In the genomic region with DNA sequence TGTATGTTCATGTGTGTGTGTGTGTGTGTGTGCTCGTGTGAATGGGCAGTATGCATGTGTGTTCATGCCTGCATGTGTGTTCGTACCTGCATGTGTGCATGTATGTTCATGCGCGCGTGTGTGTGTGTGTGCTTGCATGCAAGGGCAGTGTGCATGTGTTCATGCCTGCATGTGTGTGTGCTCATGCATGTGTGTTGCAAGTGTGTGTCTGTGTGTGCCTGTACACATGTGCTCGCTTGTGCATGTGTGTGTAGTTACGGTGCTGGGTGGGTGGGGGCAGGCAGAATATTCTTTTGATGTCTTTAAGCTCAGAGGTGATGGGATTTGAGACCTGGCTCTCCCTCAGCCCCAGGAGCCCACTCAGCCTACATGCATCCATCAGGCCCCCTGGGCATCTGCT, we compare ENCODE assay signal across 18 cellular contexts.
A peak's percentile ranks its signal among the peaks of the same experiment; 100 is the strongest.
DNase-seq lines count a peak whose midpoint lies in the region; ATAC-seq, FAIRE-seq and TF ChIP-seq lines count a peak whose summit lies in the region.
"Had no signal": no experiment of that assay in that cellular context is flagged by ENCODE, and none has a peak within 500 bp of the region (broad histone marks: within the 10 kb centered on the region; RNA-seq: fewer than 3 reads in every experiment).

No MANE protein-coding gene starts in this region.

- peak; percentile 27 for DNase-seq in cardiac septum (ENCODE audit: low spot score)
- DNase-seq in left ventricle myocardium inferior, result no peak
- peak; percentile 24 for DNase-seq in ecto neural progenitor cell (ENCODE audit: low spot score)
- no peak for DNase-seq in neuronal stem cell (ENCODE audit: low spot score)
- no peak for DNase-seq in urothelium cell line (ENCODE audit: low spot score)
- DNase-seq in NCI-H2171 (lab: John Stamatoyannopoulos, UW), result no peak
- DNase-seq in GM13977 (ENCODE audit: low spot score), result no peak
- DNase-seq: BE2C, Caco-2, DND-41, GDM1 had no signal

- in situ Hi-C loops in GM13977 (cut with MboI; ENCODE audit: low pct_unique_long_range_greater_than_20kb, low sequenced_read_pairs, unreplicated experiment), result no loop called here

- no peak overlapping the region for H2BK120ac ChIP-seq in neuronal stem cell (ENCODE audit: low read depth, low read length)

- H3K4ac ChIP-seq in neuronal stem cell (ENCODE audit: low read length), result no peak overlapping the region

- intact Hi-C loops in cardiac septum (cut with DNase I) (no loop called here), left ventricle myocardium inferior (cut with micrococcal nuclease) (no loop called here)

- no peak overlapping the region for H2BK5ac ChIP-seq in neuronal stem cell (ENCODE audit: low read length)

- H2AK5ac ChIP-seq in neuronal stem cell (ENCODE audit: low read depth, low read length), result no peak overlapping the region

- H3K36me3 ChIP-seq in left ventricle myocardium inferior (no peaks in the 10 kb centered on the region), neuronal stem cell (replicated peaks in 1 of 2; ENCODE audit: control insufficient read depth in 2 of 2, insufficient read depth in 2 of 2, low read length in 2 of 2) (no peaks in the 10 kb centered on the region)
- H3K36me3 ChIP-seq: BE2C, HAP-1 had no signal

- H3K4me3 ChIP-seq in left ventricle myocardium inferior (no peak overlapping the region), neuronal stem cell (ENCODE audit: low read length in 2 of 2) (peak overlapping the region in 1 of 2 donors; percentile 66)
- H3K4me3 ChIP-seq: HAP-1 had no signal

- peak overlapping the region; percentile 20 for H3K23ac ChIP-seq in neuronal stem cell (ENCODE audit: low read depth, low read length, poor library complexity)

- ATAC-seq in HG02885 (IDR thresholded peaks at IDR 0.05; ENCODE audit: poor library complexity, unreplicated experiment), result no peak
- ATAC-seq: CD8-positive, alpha-beta T cell had no signal

- no peak overlapping the region for H4K91ac ChIP-seq in neuronal stem cell (ENCODE audit: low read depth, low read length, poor library complexity)

- TF ChIP-seq CTCF in left ventricle myocardium inferior (IDR thresholded peaks at IDR 0.05; ENCODE audit: borderline replicate concordance), result no peak
- TF ChIP-seq CTCF in GM13977 (IDR thresholded peaks at IDR 0.05; ENCODE audit: extremely low read depth, insufficient read depth, missing control alignments), result no peak

- no peak overlapping the region for H3K4me2 ChIP-seq in neuronal stem cell (ENCODE audit: insufficient read depth, low read length, poor library complexity, severe bottlenecking)

- peak overlapping the region; percentile 70 for H3K9ac ChIP-seq in neuronal stem cell (ENCODE audit: low read depth, low read length, poor library complexity)

- H3K27me3 ChIP-seq in left ventricle myocardium inferior (ENCODE audit: low read depth), result peaks cover 35% of the 10 kb centered on the region
- H3K27me3 ChIP-seq in neuronal stem cell (ENCODE audit: control insufficient read depth in 3 of 3, insufficient read depth in 3 of 3, low read depth in 1 of 3, low read length in 3 of 3), result no peaks in the 10 kb centered on the region
- H3K27me3 ChIP-seq: BE2C had no signal

- no CpG with 5 or more reads among the region's 7 CpGs for WGBS in neuronal stem cell (ENCODE audit: extremely low coverage in 2 of 2, insufficient read length in 2 of 2, insufficient replicate concordance in 1 of 2), 2 donors

- H2BK15ac ChIP-seq in neuronal stem cell (ENCODE audit: low read length), result no peak overlapping the region

- H2AFZ ChIP-seq in neuronal stem cell (ENCODE audit: low read length), result no peak overlapping the region

- H3K9me3 ChIP-seq in left ventricle myocardium inferior (replicated peaks) (peaks cover 34% of the 10 kb centered on the region), neuronal stem cell (replicated peaks in 1 of 2; ENCODE audit: control insufficient read depth in 2 of 2, insufficient read depth in 1 of 2, low read depth in 1 of 2, low read length in 2 of 2) (peaks cover 0 to 9% of the 10 kb centered on the region in 2 donors)
- H3K9me3 ChIP-seq: BE2C, Caco-2, HAP-1 had no signal

- no peak overlapping the region for H2BK12ac ChIP-seq in neuronal stem cell (ENCODE audit: low read length)

- no peak overlapping the region for H3K18ac ChIP-seq in neuronal stem cell (ENCODE audit: low read length)

- no peak overlapping the region for H4K8ac ChIP-seq in neuronal stem cell (ENCODE audit: low read depth, low read length)

- peak overlapping the region; percentile 61 for H3K14ac ChIP-seq in neuronal stem cell (ENCODE audit: low read length)

- no peaks in the 10 kb centered on the region for H3K79me1 ChIP-seq in neuronal stem cell (ENCODE audit: low read depth, low read length)

- peak; percentile 27 for FAIRE-seq in urothelium cell line (lab: Jason Lieb, UNC)
- FAIRE-seq: A204.1, H1, HTR-8/SVneo had no signal

- H3K4me1 ChIP-seq in left ventricle myocardium inferior (no peaks in the 10 kb centered on the region), neuronal stem cell (ENCODE audit: control insufficient read depth in 2 of 2, insufficient read depth in 1 of 2, low read depth in 1 of 2, low read length in 2 of 2) (peaks cover 0 to 3% of the 10 kb centered on the region in 2 donors)
- H3K4me1 ChIP-seq: BE2C, Caco-2, HAP-1 had no signal

- H3K27ac ChIP-seq in left ventricle myocardium inferior (replicated peaks), result no peak overlapping the region
- H3K27ac ChIP-seq in neuronal stem cell (replicated peaks; ENCODE audit: low read length), result no peak overlapping the region
- H3K27ac ChIP-seq: C4-2B had no signal

Comparison
In these comparisons a context has a peak if more than half of its experiments do, and no peak if none do; other contexts are left out.
1. DNase-seq: peak in cardiac septum (single experiment) and ecto neural progenitor cell (single experiment); none in left ventricle myocardium inferior (single experiment), neuronal stem cell (single experiment), urothelium cell line (single experiment), NCI-H2171 (single experiment) and GM13977 (single experiment).